In the genomic region with DNA sequence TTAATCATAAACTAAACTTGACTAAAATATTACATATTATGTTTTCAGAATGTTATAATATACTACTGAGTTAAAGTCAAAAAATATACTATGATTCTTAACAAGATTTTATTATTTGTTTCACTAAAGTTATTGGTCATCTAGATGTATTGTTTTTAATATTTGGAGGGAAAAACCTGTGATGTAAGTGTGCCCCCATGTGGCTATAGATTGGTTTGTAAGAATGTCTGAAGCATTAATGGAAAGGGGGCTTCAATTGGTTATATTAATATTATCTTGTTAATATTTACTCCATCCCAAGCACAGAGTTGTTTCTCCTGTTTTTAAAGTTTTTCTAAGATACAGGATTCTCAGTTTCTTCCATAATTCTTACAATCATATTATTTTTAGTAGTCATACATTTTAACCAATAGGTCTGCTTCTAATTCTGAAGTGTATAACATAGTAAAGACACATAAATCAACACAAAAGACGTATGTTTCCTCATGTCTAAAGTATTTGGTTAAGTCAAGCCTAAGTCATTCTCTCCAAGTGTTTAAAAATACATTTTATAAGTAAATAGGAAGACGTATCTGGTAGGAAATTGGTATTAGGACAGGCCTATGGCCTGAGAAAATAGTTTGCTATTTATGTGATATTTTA, we compare ENCODE assay signal across 8 cellular contexts. TPM values are rescaled to one million over a fixed set of nuclear protein-coding genes. Genes with fewer than 3 reads are reported as not detected.
DNase-seq lines count a peak whose midpoint lies in the region; ATAC-seq, FAIRE-seq and TF ChIP-seq lines count a peak whose summit lies in the region.

No MANE protein-coding gene starts in this region.

- H3K36me3 ChIP-seq in SK-N-SH (replicated peaks in 1 of 2; ENCODE audit: control insufficient read depth in 1 of 2, insufficient read depth in 2 of 2, low read length in 1 of 2): no peaks in the 10 kb centered on the region
- H3K36me3 ChIP-seq in kidney (ENCODE audit: control insufficient read depth in 1 of 2, insufficient read depth in 2 of 2, low read length in 2 of 2): no peaks in the 10 kb centered on the region

- DNase-seq in Ammon's horn (ENCODE audit: low spot score) (peak; percentile 31), SK-N-SH (peak; percentile 45), kidney (no peak), GM20000 (ENCODE audit: low spot score) (no peak), COR-L47 (lab: John Stamatoyannopoulos, UW) (no peak)

- POLR2A ChIA-PET in SK-N-SH (lab: Yijun Ruan, JAX): no interaction called here

- no peaks in the 10 kb centered on the region for H3K27me3 ChIP-seq in SK-N-SH (ENCODE audit: insufficient read depth)

- TF ChIP-seq CTCF in SK-N-SH (IDR thresholded peaks at IDR 0.05) (peak; percentile 93), kidney (IDR thresholded peaks at IDR 0.05; ENCODE audit: borderline replicate concordance, extremely low read depth, insufficient read depth) (peak; percentile 41), GM20000 (IDR thresholded peaks at IDR 0.05; ENCODE audit: extremely low read depth, missing control alignments) (no peak)

- peaks cover 9% of the 10 kb centered on the region for H3F3A ChIP-seq in SK-N-SH (replicated peaks; ENCODE audit: insufficient read depth)

- CTCF ChIA-PET in SK-N-SH (lab: Yijun Ruan, JAX): interaction anchor here (0.6 to 1.5 kb wide), 21 partner anchors 9 to 1172 kb away, joined by 3 to 9 read pairs (median 4); a partner anchor contains a TSS

- intact Hi-C loops in kidney (cut with DNase I): no loop called here

- peaks cover 0 to 5% of the 10 kb centered on the region in 2 experiments; a peak in 2 of 4 replicates for H3K4me1 ChIP-seq in SK-N-SH (ENCODE audit: control insufficient read depth in 1 of 2, insufficient read depth in 2 of 2, low read depth in 1 of 2, low read length in 1 of 2)
- no peaks in the 10 kb centered on the region for H3K4me1 ChIP-seq in kidney (ENCODE audit: control insufficient read depth in 1 of 2, insufficient read depth in 1 of 2, low read depth in 1 of 2, low read length in 2 of 2)

- H3K4me3 ChIP-seq in SK-N-SH (ENCODE audit: low read depth in 2 of 2, low read length in 1 of 2) (no peak overlapping the region), kidney (ENCODE audit: low read length in 2 of 2) (no peak overlapping the region)

- peak; percentile 91 for TF ChIP-seq RAD21 in SK-N-SH (IDR thresholded peaks at IDR 0.05; ENCODE audit: low read length)

- H3K9ac ChIP-seq in SK-N-SH: no peak overlapping the region
- H3K9ac ChIP-seq in kidney (ENCODE audit: low read length in 2 of 2): no peak overlapping the region

- peak; percentile 95 for FAIRE-seq in kidney (lab: Jason Lieb, UNC)

- H2AFZ ChIP-seq in SK-N-SH (ENCODE audit: low read depth): peak overlapping the region; percentile 62

- WGBS in SK-N-SH (ENCODE audit: low lambda C conversion rate): 41% methylated on average over 2 of the region's 2 CpGs

- H3K9me2 ChIP-seq in SK-N-SH: no peaks in the 10 kb centered on the region

- H3K9me3 ChIP-seq in SK-N-SH: no peaks in the 10 kb centered on the region
- no peaks in the 10 kb centered on the region for H3K9me3 ChIP-seq in kidney (ENCODE audit: control insufficient read depth in 1 of 2, low read length in 2 of 2)

- no peak for TF ChIP-seq EP300 in SK-N-SH (IDR thresholded peaks at IDR 0.05; ENCODE audit: borderline replicate concordance in 1 of 2, low read depth in 1 of 2, low read length in 1 of 2)

- H3K27ac ChIP-seq in SK-N-SH (ENCODE audit: low read depth in 2 of 2, low read length in 1 of 2): peak overlapping the region in 1 of 2 experiments; percentile 9; a peak in 1 of 4 replicates
- H3K27ac ChIP-seq in kidney (ENCODE audit: low read depth in 2 of 2, low read length in 2 of 2): no peak overlapping the region

- no peaks in the 10 kb centered on the region for H4K20me1 ChIP-seq in SK-N-SH (ENCODE audit: insufficient read depth)

- H3K79me2 ChIP-seq in SK-N-SH (ENCODE audit: insufficient read depth): no peaks in the 10 kb centered on the region

- ATAC-seq in HG02870 (IDR thresholded peaks at IDR 0.05; ENCODE audit: unreplicated experiment) (peak; percentile 46), HG03108 (IDR thresholded peaks at IDR 0.05; ENCODE audit: unreplicated experiment) (no peak), HG03442 (IDR thresholded peaks at IDR 0.05; ENCODE audit: unreplicated experiment) (no peak)

- H3K4me2 ChIP-seq in SK-N-SH: no peak overlapping the region

TF ChIP-seq in SK-N-SH, 30 proteins besides CTCF, POLR2A, EP300 and RAD21:
- TF ChIP-seq NFIC (IDR thresholded peaks at IDR 0.05; ENCODE audit: borderline replicate concordance) (no peak), RCOR1 (IDR thresholded peaks at IDR 0.05; ENCODE audit: low read length) (no peak), SMC3 (IDR thresholded peaks at IDR 0.05; ENCODE audit: low read depth, low read length) (peak; percentile 84)
TF ChIP-seq in SK-N-SH: peak in this region for 1.

RNA-seq across cellular contexts. Expression of a gene that starts 58.0 kb away (rescaled TPM):
- polyA plus RNA-seq in SK-N-SH (2012; rRNA removed): not detected in 2 replicates
- polyA plus RNA-seq in SK-N-SH (2012; cell fraction: cytosol; rRNA removed): not detected in 2 replicates
- not detected in 2 replicates for polyA plus RNA-seq in SK-N-SH (2012; cell fraction: nucleus; rRNA removed)
- total RNA-seq in kidney: not detected
- polyA plus RNA-seq in kidney (ENCODE audit: insufficient read depth, low read depth, low replicate concordance): not detected

Comparison
In these comparisons a context has a peak if more than half of its experiments do, and no peak if none do; other contexts are left out.
1. DNase-seq: peak in Ammon's horn (single experiment) and SK-N-SH (single experiment); none in kidney (single experiment), GM20000 (single experiment) and COR-L47 (single experiment).